Comparison of ENCODE assay signal across 11 cellular contexts in the genomic region with DNA sequence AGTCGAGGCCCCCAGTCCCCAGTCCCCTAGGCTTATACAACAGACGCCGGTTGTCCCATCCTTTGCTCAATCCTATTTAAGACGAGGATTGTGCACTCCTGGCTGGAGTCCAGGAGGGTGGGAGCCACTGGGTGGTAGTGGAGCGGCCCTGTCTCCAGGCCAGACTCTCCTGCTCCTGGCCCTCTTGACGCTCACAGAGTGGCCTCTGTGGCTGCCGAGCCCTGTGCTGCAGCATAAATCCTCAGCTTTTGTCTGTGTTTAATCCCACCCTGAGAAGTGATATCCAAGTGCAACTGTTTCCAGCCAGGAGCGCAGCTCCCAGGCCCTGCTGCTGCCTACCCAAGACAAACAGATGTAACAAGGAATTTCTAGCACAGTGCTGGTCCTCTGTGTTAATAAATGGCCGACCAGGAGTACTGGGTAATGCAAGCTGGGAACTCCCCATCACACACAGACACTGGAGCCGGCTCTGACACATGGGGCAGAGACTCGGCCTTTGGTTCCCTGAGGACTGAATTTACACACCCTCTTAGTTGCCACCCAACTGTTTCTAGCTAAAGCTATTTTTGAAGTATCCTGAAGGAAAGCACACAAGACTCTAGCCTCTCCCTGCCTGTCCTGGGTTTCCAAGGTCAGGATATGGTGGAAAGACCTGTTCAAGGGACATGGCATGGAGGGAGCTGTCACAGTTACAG.
DNase-seq lines count a peak whose midpoint lies in the region; ATAC-seq lines count a peak whose summit lies in the region.
"Had no signal": no experiment of that assay in that cellular context is flagged by ENCODE, and none has a peak within 500 bp of the region (broad histone marks: within the 10 kb centered on the region; RNA-seq: fewer than 3 reads in every experiment).

No MANE protein-coding gene starts in this region.

- peak overlapping the region; percentile 72 for H3K14ac ChIP-seq in trophoblast cell (ENCODE audit: low read length)

- WGBS in trophoblast cell (ENCODE audit: extremely low coverage, insufficient coverage, insufficient read length), result no CpG with 5 or more reads among the region's 11 CpGs

- no peak overlapping the region for H4K12ac ChIP-seq in trophoblast cell (ENCODE audit: low read depth, low read length)

- H3K9ac ChIP-seq in trophoblast cell (ENCODE audit: low read length), result no peak overlapping the region

- peak overlapping the region; percentile 87 for H2BK120ac ChIP-seq in trophoblast cell (ENCODE audit: insufficient read depth, low read length, poor library complexity)

- peaks cover 23% of the 10 kb centered on the region for H3K79me1 ChIP-seq in trophoblast cell (ENCODE audit: low read length)

- no peaks in the 10 kb centered on the region for H3K9me3 ChIP-seq in trophoblast cell (ENCODE audit: insufficient read depth, low read depth, low read length)

- H2BK5ac ChIP-seq in trophoblast cell (ENCODE audit: low read depth, low read length, poor library complexity), result peak overlapping the region; percentile 87

- peak overlapping the region; percentile 27 for H2AFZ ChIP-seq in trophoblast cell (ENCODE audit: insufficient read depth, low read length, poor library complexity)

- H2AK5ac ChIP-seq in trophoblast cell (ENCODE audit: low read length), result peak overlapping the region; percentile 35

- peak overlapping the region; percentile 94 for H2BK12ac ChIP-seq in trophoblast cell (ENCODE audit: low read length)

- H3K18ac ChIP-seq in trophoblast cell (ENCODE audit: low read length), result peak overlapping the region; percentile 67

- peak overlapping the region; percentile 97 for H4K91ac ChIP-seq in trophoblast cell (ENCODE audit: low read depth, low read length)

- H3K79me2 ChIP-seq in trophoblast cell (ENCODE audit: control insufficient read depth, insufficient read depth, low read length, poor library complexity), result peaks cover 2% of the 10 kb centered on the region

- H3K27me3 ChIP-seq in trophoblast cell (ENCODE audit: insufficient read depth, low read length), result no peaks in the 10 kb centered on the region

- H3K4ac ChIP-seq in trophoblast cell (ENCODE audit: low read depth, low read length), result peak overlapping the region; percentile 61

- ATAC-seq in left cardiac atrium, result peak; percentile 6 to 42
- ATAC-seq in HG02588 (IDR thresholded peaks at IDR 0.05; ENCODE audit: unreplicated experiment), result no peak
- ATAC-seq: effector memory CD8-positive, alpha-beta T cell had no signal

- H3K4me1 ChIP-seq in trophoblast cell (ENCODE audit: control insufficient read depth in 1 of 2, insufficient read depth in 2 of 2, low read length in 2 of 2), result peaks cover 38 to 47% of the 10 kb centered on the region in 2 experiments

- H3K4me3 ChIP-seq in trophoblast cell (ENCODE audit: low read depth, low read length), result no peak overlapping the region

- H3K27ac ChIP-seq in angular gyrus (ENCODE audit: low read depth, low read length) (peak overlapping the region; percentile 16), trophoblast cell (ENCODE audit: low read depth, low read length) (peak overlapping the region; percentile 75)

- intact Hi-C loops in left cardiac atrium (cut with DNase I), result no loop called here

- DNase-seq in G401 (ENCODE audit: low spot score), result peak; percentile 41
- no peak for DNase-seq in left cardiac atrium
- no peak for DNase-seq in trophoblast cell
- no peak for DNase-seq in activated CD4-positive, CD25-positive, alpha-beta regulatory T cell treated with anti-CD3 and anti-CD28 coated beads, Interleukin-2, amount 50 U/mL, for 72 hours
- DNase-seq in DMS153 treated with DMSO at 0.1 percent for 48 hours (lab: John Stamatoyannopoulos, UW; ENCODE audit: unreplicated experiment), result no peak
- DNase-seq in NCI-H226, result no peak
- DNase-seq: effector memory CD8-positive, alpha-beta T cell; NCI-H446; stimulated activated CD8-positive, alpha-beta memory T cell treated with anti-CD3 and anti-CD28 coated beads, Interleukin-4, amount 100 ng/mL, for 48 hours had no signal

- peaks cover 0 to 2% of the 10 kb centered on the region in 2 experiments for H3K36me3 ChIP-seq in trophoblast cell (ENCODE audit: control insufficient read depth in 1 of 2, insufficient read depth in 2 of 2, low read length in 2 of 2)

- H4K8ac ChIP-seq in trophoblast cell (ENCODE audit: low read depth, low read length), result peak overlapping the region; percentile 84

- no peak overlapping the region for H3K4me2 ChIP-seq in trophoblast cell (ENCODE audit: low read length)

- no peak overlapping the region for H3K23ac ChIP-seq in trophoblast cell (ENCODE audit: low read length)

- in situ Hi-C loops in G401 (cut with HindIII; ENCODE audit: low sequenced_read_pairs), result no loop called here
